34 cellular contexts compared by ENCODE assay signal in the genomic region with DNA sequence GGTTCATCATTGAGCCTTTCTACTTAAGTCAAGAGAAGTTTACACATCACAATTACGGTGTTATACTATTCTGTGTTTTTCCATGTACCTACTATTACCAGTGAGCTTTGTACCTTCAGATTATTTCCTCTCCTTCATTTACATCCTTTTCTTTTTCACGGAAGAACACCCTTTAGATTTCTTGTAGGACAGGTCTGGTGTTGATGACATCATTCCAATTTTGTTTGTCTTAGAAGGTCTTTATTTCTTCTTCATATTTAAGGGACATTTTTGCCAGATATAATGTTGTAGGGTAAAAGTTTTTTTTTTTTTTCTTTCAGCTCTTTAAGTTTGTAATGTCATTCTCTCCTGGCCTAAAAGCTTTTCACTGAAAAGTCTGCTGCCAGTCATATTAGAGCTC.
"Had no signal": no experiment of that assay in that cellular context is flagged by ENCODE, and none has a peak within 500 bp of the region (broad histone marks: within the 10 kb centered on the region; RNA-seq: fewer than 3 reads in every experiment).

No MANE protein-coding gene starts in this region.

- H3K36me3 ChIP-seq: MG63 had no signal

- DNase-seq: Karpas-422, Kasumi-1, MG63, MM.1S, MV-4-11, NCI-H1048, NCI-H1092, NCI-H1092 treated with DMSO at 0.1 percent for 48 hours, NCI-H1105, NCI-H1105 treated with DMSO at 0.1 percent for 48 hours, NCI-H1417, NCI-H1417 treated with DMSO at 0.1 percent for 48 hours, NCI-H1436, NCI-H1436 treated with DMSO at 0.1 percent for 48 hours, NCI-H146, NCI-H1694, NCI-H1694 treated with DMSO at 0.1 percent for 48 hours, NCI-H187, NCI-H187 treated with DMSO at 0.1 percent for 48 hours, NCI-H1930, NCI-H2029, NCI-H2029 treated with DMSO at 0.1 percent for 48 hours, NCI-H2081, NCI-H2081 treated with DMSO at 0.1 percent for 48 hours, NCI-H2107, NCI-H2171, NCI-H2171 treated with DMSO at 0.1 percent for 48 hours, NCI-H2227 treated with DMSO at 0.1 percent for 48 hours, NCI-H226, NCI-H345, NCI-H446, NCI-H446 treated with DMSO at 0.1 percent for 48 hours, NCI-H510A, NCI-H510A treated with DMSO at 0.1 percent for 48 hours had no signal

- H3K4me3 ChIP-seq: MG63 had no signal
